Comparison of ENCODE assay signal across 2 cellular contexts in genomic region chr22:35637254-35637653, GRCh38.
TF ChIP-seq lines count a peak whose summit lies in the region.

No MANE protein-coding gene starts in this region.

TF ChIP-seq in H1, 55 proteins besides CTCF, POLR2A, EP300 and RAD21:
- no peak for TF ChIP-seq RXRA (IDR thresholded peaks at IDR 0.05; ENCODE audit: insufficient read depth, low read depth, low read length)
- no peak for TF ChIP-seq CTBP2 (IDR thresholded peaks at IDR 0.05; ENCODE audit: borderline replicate concordance, insufficient read depth, insufficient read length, low read length)
- TF ChIP-seq SIRT6 (IDR thresholded peaks at IDR 0.05; ENCODE audit: low read length): no peak
- no peak for TF ChIP-seq POLR2AphosphoS5 (IDR thresholded peaks at IDR 0.05; ENCODE audit: low read depth, low read length)
- TF ChIP-seq TAF1 (IDR thresholded peaks at IDR 0.05; ENCODE audit: low read depth, low read length): no peak
- no peak for TF ChIP-seq TCF12 (IDR thresholded peaks at IDR 0.05; ENCODE audit: low read depth, low read length)
- no peak for TF ChIP-seq EZH2 (IDR thresholded peaks at IDR 0.05; ENCODE audit: low read depth, low read length, severe bottlenecking)
- TF ChIP-seq TEAD4 (IDR thresholded peaks at IDR 0.05; ENCODE audit: low read depth, low read length): no peak
- no peak for TF ChIP-seq BRCA1 (IDR thresholded peaks at IDR 0.05; ENCODE audit: low read depth, low read length)
- no peak for TF ChIP-seq JUND (IDR thresholded peaks at IDR 0.05; ENCODE audit: low read length)

TF ChIP-seq in HEK293T, 16 proteins besides CTCF, POLR2A, EP300 and RAD21:
- no peak for TF ChIP-seq TARDBP (IDR thresholded peaks at IDR 0.05)
